ENCODE assay signal across 30 cellular contexts in the genomic region with DNA sequence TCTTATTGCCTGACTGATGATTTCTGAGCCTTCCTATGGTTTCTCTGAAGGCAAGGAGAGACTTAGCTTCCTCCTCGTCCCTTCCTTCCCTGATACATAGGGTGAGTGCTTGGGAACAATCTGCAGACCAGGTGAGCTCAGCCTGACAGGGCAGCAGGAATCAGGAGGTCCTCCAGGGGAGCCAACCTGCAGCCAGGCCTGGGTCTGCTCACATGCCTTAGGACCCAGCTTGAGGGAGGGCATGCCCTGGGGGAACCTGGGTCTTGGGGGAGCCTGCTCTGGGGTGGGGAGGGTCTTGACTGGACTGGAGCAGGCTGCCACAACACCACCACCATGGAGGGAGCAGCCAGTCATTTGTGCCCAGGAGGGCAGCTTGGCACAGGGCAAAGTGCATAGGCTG. TPM values are rescaled to one million over a fixed set of nuclear protein-coding genes. Genes with fewer than 3 reads are reported as not detected.
"Had no signal": no experiment of that assay in that cellular context is flagged by ENCODE, and none has a peak within 500 bp of the region (broad histone marks: within the 10 kb centered on the region; RNA-seq: fewer than 3 reads in every experiment).

No MANE protein-coding gene starts in this region.

- H3K4me1 Mint-ChIP-seq: mesothelial cell of epicardium, neural crest cell had no signal

- H3K36me3 Mint-ChIP-seq: mesothelial cell of epicardium; natural killer cell treated with Interleukin-12 subunit alpha and Interleukin-12 subunit beta and Interleukin-15 and Interleukin-18, amount 100 ng/mL, for 72 hours had no signal

- H3K4me3 ChIP-seq: colonic mucosa, gastrocnemius medialis, lower lobe of right lung, mucosa of descending colon, smooth muscle cell, suprapubic skin, transverse colon, upper lobe of right lung, vagina had no signal

- H3K9me3 ChIP-seq: colonic mucosa, gastrocnemius medialis, lower lobe of right lung, mucosa of descending colon, neutrophil, suprapubic skin, transverse colon, upper lobe of right lung, vagina had no signal

- H3K27me3 Mint-ChIP-seq: naive B cell; stimulated activated naive CD8-positive, alpha-beta T cell treated with anti-CD3 and anti-CD28 coated beads, Interleukin-15, Interleukin-2, amounts not matched to agents 100 ng/mL and 50 ng/mL, for 24 hours had no signal

- DNase-seq: colonic mucosa; dermis blood vessel endothelial cell; effector memory CD8-positive, alpha-beta T cell; foreskin fibroblast; gastrocnemius medialis; left ventricle myocardium superior; lower lobe of right lung; mesenchymal stem cell; mucosa of descending colon; naive B cell; stimulated activated CD4-positive, alpha-beta T cell treated with anti-CD3 and anti-CD28 coated beads, Interleukin-12 subunit alpha, Interleukin-12 subunit beta, amount 100 ng/mL, for 4 hours; stimulated activated CD4-positive, alpha-beta T cell treated with anti-CD3 and anti-CD28 coated beads, Interleukin-1b, Interleukin-23, amount 100 ng/mL, for 48 hours; stimulated activated CD4-positive, alpha-beta T cell treated with anti-CD3 and anti-CD28 coated beads, Interleukin-4, amount 100 ng/mL, for 1 hour; stimulated activated CD8-positive, alpha-beta memory T cell treated with anti-CD3 and anti-CD28 coated beads, Interleukin-4, amount 100 ng/mL, for 48 hours; transverse colon; upper lobe of right lung had no signal

- H3K27ac Mint-ChIP-seq: effector memory CD8-positive, alpha-beta T cell; mesothelial cell of epicardium; natural killer cell treated with Interleukin-12 subunit alpha and Interleukin-12 subunit beta and Interleukin-15 and Interleukin-18, amount 100 ng/mL, for 72 hours; progenitor cell of endocrine pancreas; stimulated activated naive CD8-positive, alpha-beta T cell treated with anti-CD3 and anti-CD28 coated beads, Interleukin-15, Interleukin-2, amounts not matched to agents 100 ng/mL and 50 ng/mL, for 24 hours had no signal

- H3K27me3 ChIP-seq: colonic mucosa, gastrocnemius medialis, neutrophil, suprapubic skin, transverse colon, upper lobe of right lung, vagina had no signal

- H3K27ac ChIP-seq: colonic mucosa, gastrocnemius medialis, lower lobe of right lung, neutrophil, parathyroid adenoma, suprapubic skin, transverse colon, upper lobe of right lung, vagina had no signal

- H3K4me3 Mint-ChIP-seq: effector memory CD8-positive, alpha-beta T cell; mesothelial cell of epicardium; naive B cell; natural killer cell treated with Interleukin-12 subunit alpha and Interleukin-12 subunit beta and Interleukin-15 and Interleukin-18, amount 100 ng/mL, for 72 hours; neural crest cell; stimulated activated naive CD8-positive, alpha-beta T cell treated with anti-CD3 and anti-CD28 coated beads, Interleukin-15, Interleukin-2, amounts not matched to agents 100 ng/mL and 50 ng/mL, for 24 hours had no signal

- ATAC-seq: effector memory CD8-positive, alpha-beta T cell; gastrocnemius medialis; left ventricle myocardium superior; mucosa of descending colon; natural killer cell treated with Interleukin-12 subunit alpha and Interleukin-12 subunit beta and Interleukin-15 and Interleukin-18, amount 100 ng/mL, for 72 hours; sciatic nerve had no signal

- H3K36me3 ChIP-seq: colonic mucosa, gastrocnemius medialis, lower lobe of right lung, suprapubic skin, transverse colon, upper lobe of right lung, vagina had no signal

- H3K4me1 ChIP-seq: colonic mucosa, gastrocnemius medialis, lower lobe of right lung, parathyroid adenoma, suprapubic skin, transverse colon, upper lobe of right lung, vagina had no signal

- H3K9me3 Mint-ChIP-seq: effector memory CD8-positive, alpha-beta T cell; mesothelial cell of epicardium; natural killer cell treated with Interleukin-12 subunit alpha and Interleukin-12 subunit beta and Interleukin-15 and Interleukin-18, amount 100 ng/mL, for 72 hours; neural crest cell; stimulated activated naive CD8-positive, alpha-beta T cell treated with anti-CD3 and anti-CD28 coated beads, Interleukin-15, Interleukin-2, amounts not matched to agents 100 ng/mL and 50 ng/mL, for 24 hours had no signal

RNA-seq across cellular contexts. Expression of gene LRRC18, which starts 57.7 kb away (rescaled TPM):
- total RNA-seq: chondrocyte; colonic mucosa; dermis blood vessel endothelial cell; gastrocnemius medialis; glomerular endothelial cell; left ventricle myocardium superior; mesothelial cell of epicardium; mucosa of descending colon; natural killer cell treated with Interleukin-12 subunit alpha and Interleukin-12 subunit beta and Interleukin-15 and Interleukin-18, amount 100 ng/mL, for 72 hours; neural crest cell; omental fat pad; progenitor cell of endocrine pancreas; sciatic nerve; smooth muscle cell; suprapubic skin; transverse colon; vagina had no signal
